In the genomic region with DNA sequence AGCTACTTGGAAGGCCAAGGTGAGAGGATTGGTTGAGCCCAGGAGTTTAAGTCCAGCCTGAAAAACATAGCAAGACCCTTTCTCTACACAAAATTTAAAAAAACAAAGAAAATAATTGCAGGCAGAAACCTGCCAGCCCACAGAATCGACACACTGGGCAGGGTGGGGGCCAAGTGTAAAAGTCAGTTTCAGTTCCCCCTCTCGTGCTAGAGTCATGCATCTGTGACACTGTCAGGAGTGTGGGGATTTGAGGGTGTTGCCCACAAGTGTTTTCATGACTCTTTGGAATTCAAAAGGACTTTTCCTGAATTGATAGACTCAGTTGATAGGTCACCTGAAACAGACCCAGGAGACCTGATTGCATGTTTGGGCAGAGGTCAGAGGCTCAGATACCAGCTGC, we compare ENCODE assay signal across 14 cellular contexts. TPM values are rescaled to one million over a fixed set of nuclear protein-coding genes. Genes with fewer than 3 reads are reported as not detected.
DNase-seq lines count a peak whose midpoint lies in the region; ATAC-seq, FAIRE-seq and TF ChIP-seq lines count a peak whose summit lies in the region.
"Had no signal": no experiment of that assay in that cellular context is flagged by ENCODE, and none has a peak within 500 bp of the region (broad histone marks: within the 10 kb centered on the region; RNA-seq: fewer than 3 reads in every experiment).

No MANE protein-coding gene starts in this region.

- CTCF ChIA-PET in CD8-positive, alpha-beta T cell (lab: Charles Lee), result interaction anchor here (1.0 kb wide), 1 partner anchor 92 kb away, joined by 3 read pairs; no protein-coding TSS in a partner anchor
- CTCF ChIA-PET in WTC11 (lab: Charles Lee), result no interaction called here

- H3K4me3 ChIP-seq in CD8-positive, alpha-beta T cell (ENCODE audit: low read depth, low read length), result no peak overlapping the region
- H3K4me3 ChIP-seq: PC-9, suprapubic skin had no signal

- peaks cover 19% of the 10 kb centered on the region for H3K4me1 Mint-ChIP-seq in CD8-positive, alpha-beta T cell (ENCODE audit: low read depth)
- H3K4me1 Mint-ChIP-seq in WTC11 (peaks cover 31% of the 10 kb centered on the region), naive B cell (peaks cover 26 to 36% (median 35%) of the 10 kb centered on the region in 3 donors)

- peak overlapping the region; percentile 38 for H3K27ac Mint-ChIP-seq in CD8-positive, alpha-beta T cell
- H3K27ac Mint-ChIP-seq in WTC11, result peak overlapping the region; percentile 66
- H3K27ac Mint-ChIP-seq in naive B cell, result peak overlapping the region; percentile 34 to 94 (median 72)
- H3K27ac Mint-ChIP-seq: T-helper 1 cell treated with Interleukin-12 subunit alpha and Interleukin-12 subunit beta and Interleukin-4 antibody, amounts not matched to agents 30 μg/mL and 1 μg/mL, for 36 hours had no signal

- H3K27ac ChIP-seq in CD8-positive, alpha-beta T cell (ENCODE audit: low read depth, low read length), result no peak overlapping the region
- H3K27ac ChIP-seq: foreskin keratinocyte, PC-9, suprapubic skin had no signal

- no peaks in the 10 kb centered on the region for H3K27me3 ChIP-seq in CD8-positive, alpha-beta T cell (ENCODE audit: insufficient read depth, low read length)
- H3K27me3 ChIP-seq: foreskin keratinocyte, suprapubic skin had no signal

- H3K27me3 Mint-ChIP-seq in CD8-positive, alpha-beta T cell (ENCODE audit: low read depth), result no peaks in the 10 kb centered on the region
- H3K27me3 Mint-ChIP-seq in WTC11 (ENCODE audit: low read depth), result no peaks in the 10 kb centered on the region
- no peaks in the 10 kb centered on the region for H3K27me3 Mint-ChIP-seq in naive B cell

- no peak for ATAC-seq in CD8-positive, alpha-beta T cell
- ATAC-seq in WTC11, result no peak
- peak; percentile 100 for ATAC-seq in naive B cell (ENCODE audit: low read depth in 2 of 2)
- no peak for ATAC-seq in GM19328 (IDR thresholded peaks at IDR 0.05; ENCODE audit: unreplicated experiment)
- ATAC-seq: foreskin keratinocyte, right cardiac atrium had no signal

- H3K36me3 Mint-ChIP-seq in CD8-positive, alpha-beta T cell, result peaks cover 91% of the 10 kb centered on the region
- H3K36me3 Mint-ChIP-seq in WTC11, result peaks cover 84% of the 10 kb centered on the region
- peaks cover 17 to 24% of the 10 kb centered on the region in 2 donors for H3K36me3 Mint-ChIP-seq in naive B cell

- peak; percentile 39 for FAIRE-seq in GM18507 (lab: Jason Lieb, UNC)

- no peaks in the 10 kb centered on the region for H3K9me3 Mint-ChIP-seq in CD8-positive, alpha-beta T cell
- no peaks in the 10 kb centered on the region for H3K9me3 Mint-ChIP-seq in WTC11
- H3K9me3 Mint-ChIP-seq in naive B cell, result no peaks in the 10 kb centered on the region
- H3K9me3 Mint-ChIP-seq: T-helper 1 cell treated with Interleukin-12 subunit alpha and Interleukin-12 subunit beta and Interleukin-4 antibody, amounts not matched to agents 30 μg/mL and 1 μg/mL, for 36 hours had no signal

- no peaks in the 10 kb centered on the region for H3K9me3 ChIP-seq in CD8-positive, alpha-beta T cell (ENCODE audit: low read length)
- H3K9me3 ChIP-seq: suprapubic skin had no signal

- intact Hi-C loops in CD8-positive, alpha-beta T cell (cut with DNase I, micrococcal nuclease), result no loop called here

- H3K4me3 Mint-ChIP-seq in CD8-positive, alpha-beta T cell, result no peak overlapping the region
- H3K4me3 Mint-ChIP-seq in WTC11 (no peak overlapping the region), naive B cell (peak overlapping the region in 7 of 8 donors; percentile 16 to 76 (median 38))
- H3K4me3 Mint-ChIP-seq: T-helper 1 cell treated with Interleukin-12 subunit alpha and Interleukin-12 subunit beta and Interleukin-4 antibody, amounts not matched to agents 30 μg/mL and 1 μg/mL, for 36 hours had no signal

- POLR2A ChIA-PET in CD8-positive, alpha-beta T cell (lab: Charles Lee), result interaction anchor here (1.0 kb wide), 1 partner anchor 43 kb away, joined by 4 read pairs; no protein-coding TSS in a partner anchor
- POLR2A ChIA-PET in WTC11 (lab: Charles Lee), result no interaction called here

- no peak for DNase-seq in CD8-positive, alpha-beta T cell
- no peak for DNase-seq in GM18507 (ENCODE audit: extremely low spot score, insufficient read length, low read depth)
- DNase-seq in WTC11 (ENCODE audit: low spot score), result no peak
- peak; percentile 61 for DNase-seq in naive B cell
- no peak for DNase-seq in DMS 273 treated with DMSO at 0.1 percent for 48 hours (lab: John Stamatoyannopoulos, UW)
- DNase-seq in dermis blood vessel endothelial cell, result no peak
- DNase-seq: effector CD8-positive, alpha-beta T cell; foreskin keratinocyte; islet precursor cell; PC-9; right cardiac atrium had no signal

- no peak for TF ChIP-seq CTCF in CD8-positive, alpha-beta T cell (IDR thresholded peaks at IDR 0.05)
- no peak for TF ChIP-seq CTCF in WTC11 (IDR thresholded peaks at IDR 0.05)

- no peaks in the 10 kb centered on the region for H3K4me1 ChIP-seq in CD8-positive, alpha-beta T cell (ENCODE audit: insufficient read depth, low read length)
- H3K4me1 ChIP-seq: foreskin keratinocyte had no signal

- peaks cover 74% of the 10 kb centered on the region for H3K36me3 ChIP-seq in CD8-positive, alpha-beta T cell (ENCODE audit: insufficient read depth, low read length)

TF ChIP-seq in WTC11, 78 proteins besides CTCF, POLR2A, EP300 and RAD21 (continues in another document):
- TF ChIP-seq, protein P1, sequence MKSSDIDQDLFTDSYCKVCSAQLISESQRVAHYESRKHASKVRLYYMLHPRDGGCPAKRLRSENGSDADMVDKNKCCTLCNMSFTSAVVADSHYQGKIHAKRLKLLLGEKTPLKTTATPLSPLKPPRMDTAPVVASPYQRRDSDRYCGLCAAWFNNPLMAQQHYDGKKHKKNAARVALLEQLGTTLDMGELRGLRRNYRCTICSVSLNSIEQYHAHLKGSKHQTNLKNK (CRISPR knock-in tag; IDR thresholded peaks at IDR 0.05), result no peak
- TF ChIP-seq NR2C2 (CRISPR knock-in tag; IDR thresholded peaks at IDR 0.05) (no peak), EMX1 (CRISPR knock-in tag; IDR thresholded peaks at IDR 0.05) (no peak), HMGA2 (CRISPR knock-in tag; IDR thresholded peaks at IDR 0.05) (no peak), CREB1 (CRISPR knock-in tag; IDR thresholded peaks at IDR 0.05) (no peak)
- TF ChIP-seq, protein P2, sequence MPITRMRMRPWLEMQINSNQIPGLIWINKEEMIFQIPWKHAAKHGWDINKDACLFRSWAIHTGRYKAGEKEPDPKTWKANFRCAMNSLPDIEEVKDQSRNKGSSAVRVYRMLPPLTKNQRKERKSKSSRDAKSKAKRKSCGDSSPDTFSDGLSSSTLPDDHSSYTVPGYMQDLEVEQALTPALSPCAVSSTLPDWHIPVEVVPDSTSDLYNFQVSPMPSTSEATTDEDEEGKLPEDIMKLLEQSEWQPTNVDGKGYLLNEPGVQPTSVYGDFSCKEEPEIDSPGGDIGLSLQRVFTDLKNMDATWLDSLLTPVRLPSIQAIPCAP (CRISPR knock-in tag; IDR thresholded peaks at IDR 0.05), result no peak
- TF ChIP-seq, protein P3, sequence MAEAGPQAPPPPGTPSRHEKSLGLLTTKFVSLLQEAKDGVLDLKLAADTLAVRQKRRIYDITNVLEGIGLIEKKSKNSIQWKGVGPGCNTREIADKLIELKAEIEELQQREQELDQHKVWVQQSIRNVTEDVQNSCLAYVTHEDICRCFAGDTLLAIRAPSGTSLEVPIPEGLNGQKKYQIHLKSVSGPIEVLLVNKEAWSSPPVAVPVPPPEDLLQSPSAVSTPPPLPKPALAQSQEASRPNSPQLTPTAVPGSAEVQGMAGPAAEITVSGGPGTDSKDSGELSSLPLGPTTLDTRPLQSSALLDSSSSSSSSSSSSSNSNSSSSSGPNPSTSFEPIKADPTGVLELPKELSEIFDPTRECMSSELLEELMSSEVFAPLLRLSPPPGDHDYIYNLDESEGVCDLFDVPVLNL (CRISPR knock-in tag; IDR thresholded peaks at IDR 0.05; ENCODE audit: borderline replicate concordance, low read depth), result no peak
- TF ChIP-seq, protein P4, sequence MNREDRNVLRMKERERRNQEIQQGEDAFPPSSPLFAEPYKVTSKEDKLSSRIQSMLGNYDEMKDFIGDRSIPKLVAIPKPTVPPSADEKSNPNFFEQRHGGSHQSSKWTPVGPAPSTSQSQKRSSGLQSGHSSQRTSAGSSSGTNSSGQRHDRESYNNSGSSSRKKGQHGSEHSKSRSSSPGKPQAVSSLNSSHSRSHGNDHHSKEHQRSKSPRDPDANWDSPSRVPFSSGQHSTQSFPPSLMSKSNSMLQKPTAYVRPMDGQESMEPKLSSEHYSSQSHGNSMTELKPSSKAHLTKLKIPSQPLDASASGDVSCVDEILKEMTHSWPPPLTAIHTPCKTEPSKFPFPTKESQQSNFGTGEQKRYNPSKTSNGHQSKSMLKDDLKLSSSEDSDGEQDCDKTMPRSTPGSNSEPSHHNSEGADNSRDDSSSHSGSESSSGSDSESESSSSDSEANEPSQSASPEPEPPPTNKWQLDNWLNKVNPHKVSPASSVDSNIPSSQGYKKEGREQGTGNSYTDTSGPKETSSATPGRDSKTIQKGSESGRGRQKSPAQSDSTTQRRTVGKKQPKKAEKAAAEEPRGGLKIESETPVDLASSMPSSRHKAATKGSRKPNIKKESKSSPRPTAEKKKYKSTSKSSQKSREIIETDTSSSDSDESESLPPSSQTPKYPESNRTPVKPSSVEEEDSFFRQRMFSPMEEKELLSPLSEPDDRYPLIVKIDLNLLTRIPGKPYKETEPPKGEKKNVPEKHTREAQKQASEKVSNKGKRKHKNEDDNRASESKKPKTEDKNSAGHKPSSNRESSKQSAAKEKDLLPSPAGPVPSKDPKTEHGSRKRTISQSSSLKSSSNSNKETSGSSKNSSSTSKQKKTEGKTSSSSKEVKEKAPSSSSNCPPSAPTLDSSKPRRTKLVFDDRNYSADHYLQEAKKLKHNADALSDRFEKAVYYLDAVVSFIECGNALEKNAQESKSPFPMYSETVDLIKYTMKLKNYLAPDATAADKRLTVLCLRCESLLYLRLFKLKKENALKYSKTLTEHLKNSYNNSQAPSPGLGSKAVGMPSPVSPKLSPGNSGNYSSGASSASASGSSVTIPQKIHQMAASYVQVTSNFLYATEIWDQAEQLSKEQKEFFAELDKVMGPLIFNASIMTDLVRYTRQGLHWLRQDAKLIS (CRISPR knock-in tag; IDR thresholded peaks at IDR 0.05; ENCODE audit: borderline replicate concordance), result no peak

RNA-seq across cellular contexts. Expression of a gene that starts 47.6 kb away (rescaled TPM):
- total RNA-seq in CD8-positive, alpha-beta T cell, result 100 to 1,000 TPM; 234 to 251 TPM
- 272 to 314 TPM (median 311 TPM) in 3 replicates for total RNA-seq in WTC11 (2021)
- polyA plus RNA-seq in naive B cell (ENCODE audit: low read depth in 6 of 6), result 10 to 100 TPM in 5 of 6 donors, 1 to 10 TPM in 1; 6.9 to 52.8 (median 15.4) TPM
- 63.8 and 110 TPM in 2 replicates for total RNA-seq in dermis blood vessel endothelial cell

Comparison
In these comparisons a context has a peak if more than half of its experiments do, and no peak if none do; other contexts are left out.
1. ATAC-seq: peak in naive B cell (2 of 2); none in CD8-positive, alpha-beta T cell (single experiment), WTC11 (single experiment) and GM19328 (single experiment).
2. H3K4me3 Mint-ChIP-seq: peak in naive B cell (7 of 8); none in CD8-positive, alpha-beta T cell (single experiment) and WTC11 (single experiment).
3. Peak in every context shown above with its lines, with median percentiles within 50 percentile points of each other: H3K27ac Mint-ChIP-seq.